ENCODE assay signal across 1 cellular context in genomic region chr11:68312780-68313573, GRCh38.
TF ChIP-seq lines count a peak whose summit lies in the region.

No MANE protein-coding gene starts in this region.

TF ChIP-seq in SK-N-SH, 30 proteins besides CTCF, POLR2A, EP300 and RAD21:
- TF ChIP-seq ZBTB33 (IDR thresholded peaks at IDR 0.05; ENCODE audit: borderline replicate concordance, low read depth) (no peak), FOXM1 (IDR thresholded peaks at IDR 0.05; ENCODE audit: low read depth) (no peak), ELF1 (IDR thresholded peaks at IDR 0.05) (no peak), POLR2AphosphoS5 (IDR thresholded peaks at IDR 0.05; ENCODE audit: low read depth, low read length) (no peak), IRF3 (IDR thresholded peaks at IDR 0.05; ENCODE audit: low read depth, low read length) (no peak), SIN3A (IDR thresholded peaks at IDR 0.05; ENCODE audit: borderline replicate concordance, low read depth, low read length) (peak; percentile 11; the same call in 1 of the 2 replicates)
TF ChIP-seq in SK-N-SH: peak in this region for 1.
